In the genomic region with DNA sequence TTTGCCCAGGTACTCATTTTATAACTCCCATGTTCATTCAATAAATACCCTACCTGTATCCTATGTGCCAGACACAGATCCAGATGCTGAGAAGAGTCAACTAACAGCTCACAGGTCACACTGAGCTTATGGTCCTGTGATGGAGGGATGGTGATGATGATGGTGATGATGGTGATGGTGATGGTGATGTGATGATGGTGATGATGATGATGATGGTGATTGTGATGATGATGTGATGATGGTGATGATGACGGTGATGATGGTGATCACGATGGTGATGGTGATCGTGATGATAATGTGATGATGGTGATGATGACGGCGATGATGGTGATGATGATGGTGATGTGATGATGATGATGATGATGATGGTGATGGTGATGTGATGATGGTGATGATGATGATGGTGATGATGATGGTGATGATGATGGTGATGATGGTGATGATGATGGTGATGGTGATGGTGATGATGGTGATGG, we compare ENCODE assay signal across 8 cellular contexts.
DNase-seq lines count a peak whose midpoint lies in the region; ATAC-seq, FAIRE-seq and TF ChIP-seq lines count a peak whose summit lies in the region.
"Not testable (repeated sequence)": the region's sequence is repeated elsewhere in the genome, so short reads cannot be mapped to it uniquely, and the experiment has no call there.

No MANE protein-coding gene starts in this region.

- not testable (repeated sequence) for H2BK120ac ChIP-seq in H1 (replicated peaks; ENCODE audit: low read depth, low read length)

- H3K27ac ChIP-seq in A549; HEK293 (ENCODE audit: extremely low read depth, low read depth, low read length); Karpas-422 (ENCODE audit: low read length); astrocyte (ENCODE audit: low read depth, low read length); K562 (ENCODE audit: extremely low read depth, low read depth, low read length); H1 (ENCODE audit: low read depth, low read length); HepG2 (ENCODE audit: extremely low read length, insufficient read depth, low read length): not testable (repeated sequence)

- not testable (repeated sequence) for H2BK15ac ChIP-seq in H1 (ENCODE audit: low read length)

- WGBS in A549 (ENCODE audit: missing lambda C conversion rate): 64% methylated on average over 5 of the region's 5 CpGs
- 36% methylated on average over 5 of the region's 5 CpGs for WGBS in K562 (ENCODE audit: insufficient coverage, low coverage, missing lambda C conversion rate)
- 75 to 100% methylated on average over 5 of the region's 5 CpGs for WGBS in H1 (ENCODE audit: extremely low coverage in 1 of 2, insufficient coverage in 1 of 2, insufficient read length in 1 of 2, insufficient replicate concordance in 2 of 2, low coverage in 1 of 2, low lambda C conversion rate in 2 of 2, missing lambda C conversion rate in 1 of 2), 2 experiments
- 51% methylated on average over 5 of the region's 5 CpGs for whole genome bisulfite sequencing in HepG2 (ENCODE audit: low lambda C conversion rate)

- H3K4me1 Mint-ChIP-seq in astrocyte (ENCODE audit: low read depth, unreplicated experiment): not testable (repeated sequence)

- POLR2A ChIA-PET in A549 (lab: Yijun Ruan, JAX); HEK293 (lab: Yijun Ruan, JAX); K562 (lab: Yijun Ruan, JAX); H1 (lab: Charles Lee; ENCODE audit: partially characterized antibody); HepG2 (lab: Yijun Ruan, JAX): not testable (repeated sequence)

- CTCF ChIA-PET in A549 (lab: Yijun Ruan, JAX); HEK293 (lab: Yijun Ruan, JAX); K562 (lab: Yijun Ruan, JAX; ENCODE audit: low intra/inter-chr PET ratio); H1 (lab: Charles Lee; ENCODE audit: partially characterized antibody); HepG2 (lab: Yijun Ruan, JAX; ENCODE audit: low intra/inter-chr PET ratio, low total read pairs): not testable (repeated sequence)

- H3K23ac ChIP-seq in H1 (ENCODE audit: insufficient read length): not testable (repeated sequence)

- H2BK5ac ChIP-seq in H1 (ENCODE audit: low read depth, low read length): not testable (repeated sequence)

- DNase-seq in A549 (ENCODE audit: low read depth in 1 of 2, low spot score in 1 of 2); astrocyte (ENCODE audit: low read depth); K562 (ENCODE audit: extremely low read depth in 1 of 4, low spot score in 3 of 4); bronchial epithelial cell (ENCODE audit: low read depth); H1 (ENCODE audit: low read depth in 1 of 2, low spot score in 2 of 2); HepG2 (ENCODE audit: low spot score): not testable (repeated sequence)
- DNase-seq in Karpas-422: peak; percentile 4

- not testable (repeated sequence) for H3K27ac Mint-ChIP-seq in astrocyte (ENCODE audit: unreplicated experiment)

- H3K79me1 ChIP-seq in H1 (ENCODE audit: low read depth, low read length): not testable (repeated sequence)

- FAIRE-seq in A549 (lab: Jason Lieb, UNC): peak; percentile 49
- peak; percentile 49 for FAIRE-seq in astrocyte (lab: Jason Lieb, UNC)
- FAIRE-seq in K562 (lab: Jason Lieb, UNC); H1 (lab: Jason Lieb, UNC): not testable (repeated sequence)
- FAIRE-seq in bronchial epithelial cell (lab: Jason Lieb, UNC): peak; percentile 98
- peak; percentile 34 for FAIRE-seq in HepG2 (lab: Jason Lieb, UNC)

- H3K14ac ChIP-seq in H1 (ENCODE audit: insufficient read length): not testable (repeated sequence)

- not testable (repeated sequence) for H3K9me1 ChIP-seq in K562 (ENCODE audit: control insufficient read depth, insufficient read depth, low read length)

- H3K9ac ChIP-seq in Karpas-422 (ENCODE audit: low read length); astrocyte (ENCODE audit: low read length); K562 (ENCODE audit: insufficient read depth in 1 of 2, low read depth in 2 of 2, low read length in 2 of 2); H1 (replicated peaks in 1 of 4; ENCODE audit: extremely low read depth in 1 of 4, low read depth in 3 of 4, low read length in 3 of 4); HepG2 (ENCODE audit: insufficient read depth, low read depth, low read length): not testable (repeated sequence)

- H4K8ac ChIP-seq in H1 (ENCODE audit: extremely low read depth, insufficient read depth, low read length): not testable (repeated sequence)

- in situ Hi-C loops in K562 (cut with MboI); HepG2 (cut with HindIII; ENCODE audit: extremely low pct_ligation_motif_present, low pct_unique_long_range_greater_than_20kb): not testable (repeated sequence)

- H3K27me3 ChIP-seq in Karpas-422 (ENCODE audit: low read length); astrocyte (ENCODE audit: insufficient read depth, low read length); bronchial epithelial cell (ENCODE audit: control insufficient read depth, insufficient read depth, low read length); H1 (replicated peaks in 1 of 4; ENCODE audit: control insufficient read depth in 3 of 4, extremely low read depth in 1 of 4, insufficient read depth in 3 of 4, low read length in 3 of 4); HepG2 (ENCODE audit: control insufficient read depth in 1 of 2, insufficient read depth in 2 of 2, low read length in 2 of 2): not testable (repeated sequence)
- peaks cover 0 to 11% of the 10 kb centered on the region in 2 experiments; a peak in 2 of 5 replicates for H3K27me3 ChIP-seq in K562 (ENCODE audit: control insufficient read depth in 2 of 2, insufficient read depth in 2 of 2, low read length in 2 of 2)

- peak overlapping the region; percentile 93; the same call in 1 of the 2 replicates for H2AK5ac ChIP-seq in H1 (ENCODE audit: low read depth, low read length)

- H2AFZ ChIP-seq in Karpas-422 (ENCODE audit: low read length); astrocyte (ENCODE audit: low read depth, low read length); K562 (ENCODE audit: low read depth, low read length); H1 (ENCODE audit: low read length); HepG2 (ENCODE audit: low read length): not testable (repeated sequence)

- H3K9me2 ChIP-seq in Karpas-422 (replicated peaks; ENCODE audit: insufficient read depth, low read length): not testable (repeated sequence)

- H3K79me2 ChIP-seq in Karpas-422 (ENCODE audit: low read length); astrocyte (ENCODE audit: insufficient read depth, low read length); K562 (ENCODE audit: control insufficient read depth, insufficient read depth, low read length); H1 (ENCODE audit: control insufficient read depth in 1 of 2, insufficient read depth in 2 of 2, low read length in 2 of 2); HepG2 (ENCODE audit: insufficient read depth, low read length): not testable (repeated sequence)

- peaks cover 24% of the 10 kb centered on the region for H3K27me3 Mint-ChIP-seq in astrocyte (ENCODE audit: low read depth, unreplicated experiment)

- not testable (repeated sequence) for H3K9me3 Mint-ChIP-seq in astrocyte (ENCODE audit: unreplicated experiment)

- ATAC-seq in A549, K562, HepG2: not testable (repeated sequence)

- not testable (repeated sequence) for H3K4me3 Mint-ChIP-seq in astrocyte (ENCODE audit: unreplicated experiment)

- not testable (repeated sequence) for H3K18ac ChIP-seq in H1 (ENCODE audit: extremely low read depth, low read length)

- TF ChIP-seq POLR2A in A549 (IDR thresholded peaks at IDR 0.05; ENCODE audit: low read length); K562 (conservative IDR thresholded peaks at IDR 0.05); H1 (IDR thresholded peaks at IDR 0.05; ENCODE audit: control extremely low read depth in 1 of 2, low read depth in 2 of 2, low read length in 2 of 2); HepG2 (IDR thresholded peaks at IDR 0.05; ENCODE audit: insufficient read depth in 1 of 2, low read depth in 2 of 2, low read length in 2 of 2): not testable (repeated sequence)

- H3K9me3 ChIP-seq in A549: peaks cover 26% of the 10 kb centered on the region; the same call in 2 of the 3 replicates
- H3K9me3 ChIP-seq in HEK293 (ENCODE audit: control insufficient read depth, insufficient read depth, low read depth, low read length); Karpas-422 (ENCODE audit: low read length): not testable (repeated sequence)
- H3K9me3 ChIP-seq in astrocyte (ENCODE audit: insufficient read depth, low read depth, low read length): peaks cover 16% of the 10 kb centered on the region
- peaks cover 12% of the 10 kb centered on the region; the same call in 1 of the 2 replicates for H3K9me3 ChIP-seq in K562 (replicated peaks; ENCODE audit: control insufficient read depth, insufficient read depth, low read depth, low read length)
- H3K9me3 ChIP-seq in H1 (ENCODE audit: insufficient read depth in 2 of 2, low read depth in 1 of 2, low read length in 1 of 2): peaks cover 32 to 33% of the 10 kb centered on the region in 2 experiments
- H3K9me3 ChIP-seq in HepG2 (ENCODE audit: low read length): peaks cover 43% of the 10 kb centered on the region

- not testable (repeated sequence) for TF ChIP-seq EP300 in A549 (IDR thresholded peaks at IDR 0.05); K562 (IDR thresholded peaks at IDR 0.05; ENCODE audit: low read length); H1 (IDR thresholded peaks at IDR 0.05; ENCODE audit: borderline replicate concordance in 1 of 2, low read depth in 2 of 2, low read length in 2 of 2); HepG2 (IDR thresholded peaks at IDR 0.05; ENCODE audit: low read depth in 2 of 2, low read length in 2 of 2); HepG2 (CRISPR knock-in tag; IDR thresholded peaks at IDR 0.05; ENCODE audit: borderline replicate concordance)

- H3K4me2 ChIP-seq in A549; Karpas-422 (ENCODE audit: low read depth, low read length, poor library complexity, severe bottlenecking); astrocyte (ENCODE audit: low read length); K562 (ENCODE audit: insufficient read depth, low read length); H1 (ENCODE audit: insufficient read depth in 1 of 2, low read depth in 2 of 2, low read length in 2 of 2); HepG2 (ENCODE audit: low read depth, low read length): not testable (repeated sequence)

- TF ChIP-seq RAD21 in A549 (conservative IDR thresholded peaks at IDR 0.05 in 1 of 2, IDR thresholded peaks at IDR 0.05 in 1 of 2); K562 (CRISPR knock-in tag; conservative IDR thresholded peaks at IDR 0.05 in 1 of 2, IDR thresholded peaks at IDR 0.05 in 1 of 2); H1 (IDR thresholded peaks at IDR 0.05 in 1 of 2, conservative IDR thresholded peaks at IDR 0.05 in 1 of 2; ENCODE audit: low read depth in 2 of 2, low read length in 2 of 2); HepG2 (CRISPR knock-in tag; IDR thresholded peaks at IDR 0.05): not testable (repeated sequence)

- H4K91ac ChIP-seq in H1 (replicated peaks; ENCODE audit: insufficient read length, low read length): not testable (repeated sequence)

- peaks cover 21% of the 10 kb centered on the region; the same call in 1 of the 2 replicates for H3K23me2 ChIP-seq in H1 (ENCODE audit: low read depth, low read length)

- intact Hi-C loops in K562 (cut with micrococcal nuclease); HepG2 (cut with micrococcal nuclease; ENCODE audit: unreplicated experiment): not testable (repeated sequence)

- H3K36me3 ChIP-seq in HEK293 (ENCODE audit: control insufficient read depth in 2 of 2, insufficient read depth in 1 of 2, low read length in 2 of 2); Karpas-422 (ENCODE audit: insufficient read depth, low read length); astrocyte (ENCODE audit: insufficient read depth, low read length); K562 (ENCODE audit: control insufficient read depth, insufficient read depth, low read length); bronchial epithelial cell (ENCODE audit: control insufficient read depth, insufficient read depth, low read length); H1 (ENCODE audit: control insufficient read depth in 2 of 4, insufficient read depth in 4 of 4, low read length in 3 of 4); HepG2 (replicated peaks in 1 of 2; ENCODE audit: control insufficient read depth in 1 of 2, insufficient read depth in 2 of 2, low read length in 2 of 2): not testable (repeated sequence)

- not testable (repeated sequence) for H3K36me3 Mint-ChIP-seq in astrocyte (ENCODE audit: low read depth, unreplicated experiment)

- H3K56ac ChIP-seq in H1 (replicated peaks; ENCODE audit: insufficient read length, low read depth, low read length): not testable (repeated sequence)

- not testable (repeated sequence) for H2BK12ac ChIP-seq in H1 (ENCODE audit: low read depth, low read length)

- not testable (repeated sequence) for H3K4ac ChIP-seq in H1 (replicated peaks; ENCODE audit: insufficient read length, low read depth, low read length)

- H3K4me3 ChIP-seq in A549; HEK293 (ENCODE audit: low read depth, low read length); Karpas-422 (ENCODE audit: low read length); astrocyte (ENCODE audit: insufficient read depth, low read depth, low read length); K562; bronchial epithelial cell (ENCODE audit: low read depth, low read length); H1 (ENCODE audit: extremely low read depth in 1 of 4, insufficient read depth in 2 of 4, low read depth in 3 of 4, low read length in 4 of 4); HepG2 (replicated peaks in 1 of 3; ENCODE audit: insufficient read depth in 1 of 3, low read depth in 2 of 3, low read length in 3 of 3): not testable (repeated sequence)

- H4K5ac ChIP-seq in H1 (ENCODE audit: insufficient read length, low read depth, low read length): not testable (repeated sequence)

- H2BK20ac ChIP-seq in H1 (ENCODE audit: low read length): not testable (repeated sequence)

- BruUV-seq in K562 (replicated peaks; lab: Mats Ljungman, UMichigan); HepG2 (replicated peaks; lab: Mats Ljungman, UMichigan): not testable (repeated sequence)

- not testable (repeated sequence) for H3K4me1 ChIP-seq in A549; HEK293 (ENCODE audit: control insufficient read depth, insufficient read depth, low read length); Karpas-422 (ENCODE audit: low read length); astrocyte (ENCODE audit: insufficient read depth, low read length); K562 (replicated peaks in 1 of 2; ENCODE audit: control insufficient read depth in 2 of 2, insufficient read depth in 2 of 2, low read length in 2 of 2); H1 (replicated peaks in 1 of 4; ENCODE audit: control insufficient read depth in 3 of 4, insufficient read depth in 4 of 4, low read length in 3 of 4); HepG2 (ENCODE audit: insufficient read depth, low read length)

- TF ChIP-seq CTCF in A549 (IDR thresholded peaks at IDR 0.05); HEK293 (tag by site-specific recombination; IDR thresholded peaks at IDR 0.05); astrocyte (IDR thresholded peaks at IDR 0.05; ENCODE audit: insufficient read depth, low read depth, low read length); K562 (IDR thresholded peaks at IDR 0.05 in 2 of 3, conservative IDR thresholded peaks at IDR 0.05 in 1 of 3; ENCODE audit: insufficient read depth in 2 of 3, low read depth in 1 of 3, low read length in 3 of 3); bronchial epithelial cell (IDR thresholded peaks at IDR 0.05; ENCODE audit: insufficient read depth, low read length, severe bottlenecking); H1 (IDR thresholded peaks at IDR 0.05; ENCODE audit: control extremely low read depth in 1 of 3, insufficient read depth in 1 of 3, low read depth in 1 of 3, low read length in 3 of 3); HepG2 (CRISPR knock-in tag; IDR thresholded peaks at IDR 0.05): not testable (repeated sequence)

- H4K20me1 ChIP-seq in Karpas-422 (ENCODE audit: insufficient read depth, low read depth, low read length); astrocyte (ENCODE audit: insufficient read depth, low read length); K562 (replicated peaks; ENCODE audit: control insufficient read depth, insufficient read depth, low read length); H1 (replicated peaks in 1 of 2; ENCODE audit: control insufficient read depth in 1 of 2, insufficient read depth in 2 of 2, low read length in 2 of 2); HepG2 (ENCODE audit: insufficient read depth, low read length): not testable (repeated sequence)
